In the genomic region with DNA sequence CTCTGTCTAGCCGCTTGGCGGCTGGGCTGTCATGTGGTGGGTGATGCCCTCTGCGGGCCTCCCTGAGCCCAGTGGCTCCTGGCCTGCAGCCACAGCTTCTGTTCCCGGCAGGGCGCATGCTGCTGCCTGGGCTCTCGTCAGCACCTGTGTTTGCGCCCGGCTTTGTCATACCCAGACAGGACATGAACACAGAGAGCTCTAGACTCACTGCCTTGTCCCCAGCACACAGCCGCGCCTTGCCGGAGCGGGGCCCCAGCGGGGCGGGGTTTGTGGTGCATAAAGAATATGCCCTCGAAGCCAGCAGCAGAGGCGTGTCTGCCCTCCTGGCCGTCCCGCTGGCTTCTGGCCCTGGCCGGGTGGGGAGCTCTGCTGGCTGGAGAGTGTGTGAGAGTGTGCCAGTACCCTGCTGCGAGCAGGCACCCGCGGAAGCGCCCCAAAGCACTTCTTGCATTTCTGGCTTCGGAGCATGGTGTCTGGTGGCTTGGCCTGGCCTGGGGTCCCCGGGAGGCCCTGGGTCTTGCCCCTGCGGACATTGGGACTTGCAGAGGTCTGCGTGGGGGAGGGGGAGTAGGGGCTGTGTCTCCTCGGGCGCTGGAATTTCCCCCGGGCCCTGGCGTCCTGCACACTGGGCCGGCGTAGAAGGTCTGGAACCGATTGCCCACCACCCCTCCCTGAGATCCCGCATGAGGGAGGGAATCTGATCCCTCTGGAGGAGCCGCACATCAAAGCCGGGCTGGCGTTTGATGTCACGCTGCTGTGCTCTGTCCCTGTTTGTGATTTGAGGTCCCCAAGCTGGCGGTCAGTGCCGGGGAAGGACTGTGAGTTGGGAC, we compare ENCODE assay signal across 7 cellular contexts.
DNase-seq lines count a peak whose midpoint lies in the region; ATAC-seq and TF ChIP-seq lines count a peak whose summit lies in the region.

No MANE protein-coding gene starts in this region.

- H3K36me3 ChIP-seq in tibial artery = peaks cover 0 to 47% (median 10%) of the 10 kb centered on the region in 3 donors

- H3K4me3 ChIP-seq in tibial artery = peak overlapping the region; percentile 10 to 38

- DNase-seq in NCI-H1092 treated with DMSO at 0.1 percent for 48 hours (lab: John Stamatoyannopoulos, UW) (peak; percentile 53), caudate nucleus (lab: John Stamatoyannopoulos, UW) (peak in 47 of 61 donors; percentile 24 to 88 (median 59)), kidney tubule cell (ENCODE audit: low spot score) (peak; percentile 93), tibial artery (peak; percentile 45 to 85)
- no peak for DNase-seq in activated CD4-positive, alpha-beta T cell treated with anti-CD3 and anti-CD28 coated beads, Interleukin-2, amount 50 U/mL, for 4 hours

- TF ChIP-seq CTCF in tibial artery (IDR thresholded peaks at IDR 0.05) = no peak

- no peak for ATAC-seq in GM18498 (IDR thresholded peaks at IDR 0.05; ENCODE audit: unreplicated experiment)
- no peak for ATAC-seq in HG02759 (IDR thresholded peaks at IDR 0.05; ENCODE audit: unreplicated experiment)

- H3K27me3 ChIP-seq in tibial artery = no peaks in the 10 kb centered on the region

- H3K9me3 ChIP-seq in tibial artery = no peaks in the 10 kb centered on the region

- H3K27ac ChIP-seq in caudate nucleus (ENCODE audit: low read depth, low read length) (peak overlapping the region; percentile 64), tibial artery (peak overlapping the region in 1 of 2 donors; percentile 49)

- H3K4me1 ChIP-seq in tibial artery = peaks cover 0 to 21% (median 18%) of the 10 kb centered on the region in 4 donors

- intact Hi-C loops in tibial artery (cut with DNase I; ENCODE audit: low total_unique reads) = no loop called here

Comparison
In these comparisons a context has a peak if more than half of its experiments do, and no peak if none do; other contexts are left out.
1. DNase-seq: peak in NCI-H1092 treated with DMSO at 0.1 percent for 48 hours (single experiment), caudate nucleus (47 of 61), kidney tubule cell (single experiment) and tibial artery (2 of 2); none in activated CD4-positive, alpha-beta T cell treated with anti-CD3 and anti-CD28 coated beads, Interleukin-2, amount 50 U/mL, for 4 hours (0 of 2).